12 cellular contexts compared by ENCODE assay signal in genomic region chr2:15906778-15907177, GRCh38. TPM values are rescaled to one million over a fixed set of nuclear protein-coding genes. Genes with fewer than 3 reads are reported as not detected.
"Had no signal": no experiment of that assay in that cellular context is flagged by ENCODE, and none has a peak within 500 bp of the region (broad histone marks: within the 10 kb centered on the region; RNA-seq: fewer than 3 reads in every experiment).

No MANE protein-coding gene starts in this region.

- H3K4me3 Mint-ChIP-seq: HFFc6, IgD-negative memory B cell had no signal

- ATAC-seq: HCT116, HepG2 had no signal

- DNase-seq: GM23248, GOT3, H7, HFFc6, KBM-7 had no signal

- H3K27ac ChIP-seq: GM23248, HL-60 had no signal

- H3K36me3 ChIP-seq: HAP-1 had no signal

- H3K9me3 ChIP-seq: HAP-1 had no signal

- H3K27ac Mint-ChIP-seq: HFFc6, IgD-negative memory B cell had no signal

- H3K4me3 ChIP-seq: GM23248, HAP-1 had no signal

- H2AFZ ChIP-seq: GM23248 had no signal

- H3K4me1 ChIP-seq: HAP-1 had no signal

RNA-seq across cellular contexts. Expression of gene MYCN, which starts 33.6 kb away (rescaled TPM):
- total RNA-seq: GM23248, H4, HepG2, HFFc6, HT1080 had no signal
- polyA plus RNA-seq: GM23248, HepG2, IgD-negative memory B cell had no signal
